Comparison of ENCODE assay signal across 9 cellular contexts in genomic region chr7:130940907-130941306, GRCh38.
A peak's percentile ranks its signal among the peaks of the same experiment; 100 is the strongest.
DNase-seq lines count a peak whose midpoint lies in the region; ATAC-seq and TF ChIP-seq lines count a peak whose summit lies in the region.
"Had no signal": no experiment of that assay in that cellular context is flagged by ENCODE, and none has a peak within 500 bp of the region (broad histone marks: within the 10 kb centered on the region; RNA-seq: fewer than 3 reads in every experiment).

No MANE protein-coding gene starts in this region.

- no peak overlapping the region for H2AFZ ChIP-seq in OCI-LY3 (ENCODE audit: low read depth, low read length)

- H3K36me3 Mint-ChIP-seq in CD4-positive, alpha-beta T cell (ENCODE audit: low read depth) = peaks cover 83% of the 10 kb centered on the region
- peaks cover 20% of the 10 kb centered on the region for H3K36me3 Mint-ChIP-seq in osteocyte (ENCODE audit: unreplicated experiment)

- H3K4me3 ChIP-seq in OCI-LY3 (ENCODE audit: low read length) (peak overlapping the region; percentile 83), duodenal mucosa (ENCODE audit: low read depth in 1 of 2, low read length in 2 of 2) (peak overlapping the region; percentile 71 to 82)

- peak overlapping the region; percentile 25 for H3K27ac ChIP-seq in CD4-positive, alpha-beta T cell (ENCODE audit: low read depth, low read length)
- H3K27ac ChIP-seq in OCI-LY3 (ENCODE audit: low read length) = peak overlapping the region; percentile 90
- H3K27ac ChIP-seq in duodenal mucosa (ENCODE audit: low read depth, low read length) = peak overlapping the region; percentile 79

- H3K4me3 Mint-ChIP-seq in CD4-positive, alpha-beta T cell = peak overlapping the region; percentile 88
- H3K4me3 Mint-ChIP-seq in osteocyte (ENCODE audit: unreplicated experiment) = peak overlapping the region; percentile 60

- no peak for DNase-seq in CD4-positive, alpha-beta T cell
- DNase-seq in osteocyte (ENCODE audit: extremely low spot score, unreplicated experiment) = no peak
- no peak for DNase-seq in GM13977 (ENCODE audit: low spot score)
- no peak for DNase-seq in DMS153 (lab: John Stamatoyannopoulos, UW)
- DNase-seq in kidney glomerular epithelial cell (lab: John Stamatoyannopoulos, UW) = no peak
- no peak for DNase-seq in GM19238 (ENCODE audit: insufficient read length, low spot score)
- DNase-seq: SHP77 had no signal

- H3K4me1 Mint-ChIP-seq in CD4-positive, alpha-beta T cell (ENCODE audit: low read depth) = peaks cover 96% of the 10 kb centered on the region
- H3K4me1 Mint-ChIP-seq in osteocyte (ENCODE audit: unreplicated experiment) = peaks cover 46% of the 10 kb centered on the region

- no peaks in the 10 kb centered on the region for H3K9me3 Mint-ChIP-seq in CD4-positive, alpha-beta T cell
- H3K9me3 Mint-ChIP-seq in osteocyte (ENCODE audit: unreplicated experiment) = no peaks in the 10 kb centered on the region

- peak overlapping the region; percentile 76 for H3K9ac ChIP-seq in OCI-LY3 (ENCODE audit: low read length)
- peak overlapping the region; percentile 83 to 90 for H3K9ac ChIP-seq in duodenal mucosa (ENCODE audit: low read depth in 1 of 2, low read length in 2 of 2)

- H3K4me2 ChIP-seq in OCI-LY3 (ENCODE audit: low read length) = peak overlapping the region; percentile 98

- POLR2A ChIA-PET in CD4-positive, alpha-beta T cell (lab: Charles Lee) = interaction anchor here (0.8 to 2.6 kb wide), 10 partner anchors 9 to 44 kb away, joined by 3 to 11 read pairs (median 4); no protein-coding TSS in a partner anchor

- no peaks in the 10 kb centered on the region for H3K9me3 ChIP-seq in CD4-positive, alpha-beta T cell (ENCODE audit: control insufficient read depth, low read length)
- H3K9me3 ChIP-seq in OCI-LY3 (ENCODE audit: insufficient read depth, low read length) (no peaks in the 10 kb centered on the region), duodenal mucosa (ENCODE audit: control insufficient read depth in 1 of 2, low read length in 2 of 2) (no peaks in the 10 kb centered on the region)

- H3K79me2 ChIP-seq in OCI-LY3 (ENCODE audit: low read length) = peaks cover 100% of the 10 kb centered on the region

- peak overlapping the region; percentile 98 for H3K27ac Mint-ChIP-seq in CD4-positive, alpha-beta T cell
- peak overlapping the region; percentile 70 for H3K27ac Mint-ChIP-seq in osteocyte (ENCODE audit: unreplicated experiment)

- H4K20me1 ChIP-seq in OCI-LY3 (ENCODE audit: insufficient read depth, low read length) = peaks cover 94% of the 10 kb centered on the region

- in situ Hi-C loops in GM13977 (cut with MboI; ENCODE audit: low pct_unique_long_range_greater_than_20kb, low sequenced_read_pairs, unreplicated experiment) = no loop called here

- H3K4me1 ChIP-seq in OCI-LY3 (ENCODE audit: low read length) (peaks cover 90% of the 10 kb centered on the region), duodenal mucosa (ENCODE audit: control insufficient read depth in 1 of 2, insufficient read depth in 2 of 2, low read length in 2 of 2) (peaks cover 39 to 44% of the 10 kb centered on the region in 2 donors)

- no peak for TF ChIP-seq CTCF in CD4-positive, alpha-beta T cell (IDR thresholded peaks at IDR 0.05)
- no peak for TF ChIP-seq CTCF in OCI-LY3 (IDR thresholded peaks at IDR 0.05; ENCODE audit: low read depth, low read length)
- TF ChIP-seq CTCF in osteocyte (IDR thresholded peaks at IDR 0.05) = no peak
- TF ChIP-seq CTCF in GM13977 (IDR thresholded peaks at IDR 0.05; ENCODE audit: extremely low read depth, insufficient read depth, missing control alignments) = no peak

- ATAC-seq in CD4-positive, alpha-beta T cell (ENCODE audit: poor library complexity) = no peak

- H3K27me3 Mint-ChIP-seq in CD4-positive, alpha-beta T cell = no peaks in the 10 kb centered on the region
- H3K27me3 Mint-ChIP-seq in osteocyte (ENCODE audit: unreplicated experiment) = no peaks in the 10 kb centered on the region

- H3K36me3 ChIP-seq in OCI-LY3 (replicated peaks; ENCODE audit: low read depth, low read length) (peaks cover 71% of the 10 kb centered on the region), duodenal mucosa (ENCODE audit: control insufficient read depth in 1 of 2, insufficient read depth in 2 of 2, low read length in 2 of 2) (peaks cover 1 to 2% of the 10 kb centered on the region in 2 donors)

- intact Hi-C loops in CD4-positive, alpha-beta T cell (cut with DNase I, micrococcal nuclease) = no loop called here

- H3K27me3 ChIP-seq in CD4-positive, alpha-beta T cell (ENCODE audit: control insufficient read depth, insufficient read depth, low read length) = no peaks in the 10 kb centered on the region
- H3K27me3 ChIP-seq in OCI-LY3 (ENCODE audit: low read depth, low read length) (no peaks in the 10 kb centered on the region), duodenal mucosa (ENCODE audit: control insufficient read depth in 1 of 2, insufficient read depth in 2 of 2, low read length in 2 of 2) (no peaks in the 10 kb centered on the region)

- CTCF ChIA-PET in CD4-positive, alpha-beta T cell (lab: Charles Lee) = interaction anchor here (1.1 kb wide), 1 partner anchor 44 kb away, joined by 5 read pairs; no protein-coding TSS in a partner anchor

Comparison
In these comparisons a context has a peak if more than half of its experiments do, and no peak if none do; other contexts are left out.
1. H3K27ac ChIP-seq: peak in every context shown above with its lines; median percentile 90 in OCI-LY3; 79 in duodenal mucosa; 25 in CD4-positive, alpha-beta T cell.